ENCODE assay signal across 9 cellular contexts in genomic region chr2:170155022-170155722, GRCh38. TPM values are rescaled to one million over a fixed set of nuclear protein-coding genes. Genes with fewer than 3 reads are reported as not detected.
DNase-seq lines count a peak whose midpoint lies in the region; ATAC-seq, FAIRE-seq and TF ChIP-seq lines count a peak whose summit lies in the region.
"Had no signal": no experiment of that assay in that cellular context is flagged by ENCODE, and none has a peak within 500 bp of the region (broad histone marks: within the 10 kb centered on the region; RNA-seq: fewer than 3 reads in every experiment).

No MANE protein-coding gene starts in this region.

- no peaks in the 10 kb centered on the region for H3K36me3 ChIP-seq in HUES48 (ENCODE audit: control insufficient read depth, insufficient read depth, low read length)
- H3K36me3 ChIP-seq in bronchial epithelial cell (ENCODE audit: control insufficient read depth, insufficient read depth, low read length) = no peaks in the 10 kb centered on the region
- no peaks in the 10 kb centered on the region for H3K36me3 ChIP-seq in smooth muscle cell (ENCODE audit: low read depth)
- H3K36me3 ChIP-seq: BLaER1 treated with 17β-estradiol and CSF1 and Interleukin-3, amounts not matched to agents 10 nM and 100 nM had no signal

- H3K4me1 ChIP-seq in HUES48 (ENCODE audit: control insufficient read depth, insufficient read depth, low read length) (peaks cover 16% of the 10 kb centered on the region), smooth muscle cell (ENCODE audit: low read depth) (peaks cover 19% of the 10 kb centered on the region)

- H3K9ac ChIP-seq in HUES48 (ENCODE audit: low read depth, low read length) (no peak overlapping the region), smooth muscle cell (ENCODE audit: low read depth) (no peak overlapping the region)
- H3K9ac ChIP-seq: BLaER1 treated with 17β-estradiol and CSF1 and Interleukin-3, amounts not matched to agents 10 nM and 100 nM had no signal

- DNase-seq in NOMO-1 treated with DMSO at 0.1 percent for 48 hours (lab: John Stamatoyannopoulos, UW; ENCODE audit: unreplicated experiment) = peak; percentile 40
- no peak for DNase-seq in NOMO-1 treated with dmso at 0.1 percent for 144 hours (lab: John Stamatoyannopoulos, UW; ENCODE audit: unreplicated experiment)
- DNase-seq in bronchial epithelial cell (ENCODE audit: low read depth) = peak; percentile 66
- no peak for DNase-seq in smooth muscle cell (lab: John Stamatoyannopoulos, UW; ENCODE audit: unreplicated experiment)
- DNase-seq in sciatic nerve (ENCODE audit: low spot score) = no peak
- no peak for DNase-seq in activated CD4-positive, alpha-beta T cell treated with anti-CD3 and anti-CD28 coated beads, Interleukin-2, amount 50 U/mL, for 4 hours
- no peak for DNase-seq in GM19240 (ENCODE audit: insufficient read length, low spot score)

- peak overlapping the region; percentile 1 for H2AFZ ChIP-seq in smooth muscle cell (ENCODE audit: low read depth)

- H3K27ac ChIP-seq in HUES48 (ENCODE audit: low read depth, low read length) (peak overlapping the region; percentile 41), smooth muscle cell (ENCODE audit: low read depth) (peak overlapping the region; percentile 67)
- H3K27ac ChIP-seq: BLaER1 treated with 17β-estradiol and CSF1 and Interleukin-3, amounts not matched to agents 10 nM and 100 nM had no signal

- H3K27me3 ChIP-seq in HUES48 (ENCODE audit: control insufficient read depth, insufficient read depth, low read length) = no peaks in the 10 kb centered on the region
- no peaks in the 10 kb centered on the region for H3K27me3 ChIP-seq in bronchial epithelial cell (ENCODE audit: control insufficient read depth, insufficient read depth, low read length)
- H3K27me3 ChIP-seq in smooth muscle cell (ENCODE audit: low read depth) = no peaks in the 10 kb centered on the region
- H3K27me3 ChIP-seq: BLaER1 treated with 17β-estradiol and CSF1 and Interleukin-3, amounts not matched to agents 10 nM and 100 nM had no signal

- WGBS in smooth muscle cell (ENCODE audit: low lambda C conversion rate) = 18% methylated on average over 8 of the region's 8 CpGs

- no peaks in the 10 kb centered on the region for H3K79me2 ChIP-seq in smooth muscle cell (ENCODE audit: low read depth)

- H4K20me1 ChIP-seq in smooth muscle cell (ENCODE audit: low read depth) = no peaks in the 10 kb centered on the region
- H4K20me1 ChIP-seq: BLaER1 treated with 17β-estradiol and CSF1 and Interleukin-3, amounts not matched to agents 10 nM and 100 nM had no signal

- no peak for ATAC-seq in sciatic nerve

- FAIRE-seq in bronchial epithelial cell (lab: Jason Lieb, UNC) = no peak

- no peak for TF ChIP-seq CTCF in bronchial epithelial cell (IDR thresholded peaks at IDR 0.05; ENCODE audit: insufficient read depth, low read length, severe bottlenecking)
- TF ChIP-seq CTCF in smooth muscle cell (IDR thresholded peaks at IDR 0.05; ENCODE audit: borderline replicate concordance, insufficient read depth, poor library complexity, severe bottlenecking) = no peak

- H3K4me2 ChIP-seq in smooth muscle cell = peak overlapping the region; percentile 36
- H3K4me2 ChIP-seq: BLaER1 treated with 17β-estradiol and CSF1 and Interleukin-3, amounts not matched to agents 10 nM and 100 nM had no signal

- H3F3A ChIP-seq in smooth muscle cell (ENCODE audit: low read depth) = peaks cover 18% of the 10 kb centered on the region

- intact Hi-C loops in sciatic nerve (cut with DNase I) = no loop called here

- no peak overlapping the region for H3K4me3 ChIP-seq in HUES48 (ENCODE audit: low read depth, low read length)
- H3K4me3 ChIP-seq in bronchial epithelial cell (ENCODE audit: low read depth, low read length) = no peak overlapping the region
- H3K4me3 ChIP-seq in smooth muscle cell = no peak overlapping the region
- H3K4me3 ChIP-seq: BLaER1 treated with 17β-estradiol and CSF1 and Interleukin-3, amounts not matched to agents 10 nM and 100 nM had no signal

- H3K9me3 ChIP-seq in HUES48 (ENCODE audit: control insufficient read depth, insufficient read depth, low read length) (0 out of 2 replicates have a peak, but pooled peaks cover 10% of the 10 kb centered on the region), smooth muscle cell (replicated peaks; ENCODE audit: low read depth) (no peaks in the 10 kb centered on the region)

RNA-seq across cellular contexts. Expression of gene MYO3B, which starts 22.8 kb away (rescaled TPM):
- under 0.01 and 0.77 TPM in 2 replicates for total RNA-seq in bronchial epithelial cell
- 1.3 and 3.1 TPM in 2 replicates for total RNA-seq in smooth muscle cell
- polyA plus RNA-seq in smooth muscle cell = 0.47 and 1.3 TPM in 2 replicates
- 0.13 TPM for total RNA-seq in sciatic nerve

Comparison
In these comparisons a context has a peak if more than half of its experiments do, and no peak if none do; other contexts are left out.
1. DNase-seq: peak in NOMO-1 treated with DMSO at 0.1 percent for 48 hours (single experiment) and bronchial epithelial cell (single experiment); none in NOMO-1 treated with dmso at 0.1 percent for 144 hours (single experiment), smooth muscle cell (single experiment), sciatic nerve (single experiment), activated CD4-positive, alpha-beta T cell treated with anti-CD3 and anti-CD28 coated beads, Interleukin-2, amount 50 U/mL, for 4 hours (0 of 2) and GM19240 (single experiment).